Comparison of ENCODE assay signal across 30 cellular contexts in genomic region chr2:171483793-171484192, GRCh38.
"Had no signal": no experiment of that assay in that cellular context is flagged by ENCODE, and none has a peak within 500 bp of the region (broad histone marks: within the 10 kb centered on the region; RNA-seq: fewer than 3 reads in every experiment).

No MANE protein-coding gene starts in this region.

- H2AFZ ChIP-seq: neural progenitor cell, parathyroid adenoma had no signal

- H3K27ac ChIP-seq: colonic mucosa, epithelial cell of prostate, gastrocnemius medialis, neural progenitor cell, parathyroid adenoma, testis, tibial artery had no signal

- H3K4me1 Mint-ChIP-seq: neural progenitor cell; stimulated activated memory B cell treated with anti-CD40 and anti-IgM and Interleukin-4, amounts not matched to agents 10 μg/mL and 1 μg/mL and 100 μg/mL, for 72 hours had no signal

- H3K27me3 Mint-ChIP-seq: dendritic cell treated with granulocyte-macrophage colony-stimulating factor and Interleukin-4, amounts not matched to agents 40 ng/mL and 50 ng/mL, for 4 days; memory B cell; naive thymus-derived CD4-positive, alpha-beta T cell; progenitor cell of endocrine pancreas; stimulated activated memory B cell treated with anti-CD40 and anti-IgM and Interleukin-4, amounts not matched to agents 10 μg/mL and 1 μg/mL and 100 μg/mL, for 72 hours; type B pancreatic cell had no signal

- H3K4me3 ChIP-seq: colonic mucosa, gastrocnemius medialis, lung, mucosa of descending colon, neural progenitor cell, smooth muscle cell, testis, tibial artery had no signal

- H3K9me3 Mint-ChIP-seq: endodermal cell; nephron; neural progenitor cell; stimulated activated memory B cell treated with anti-CD40 and anti-IgM and Interleukin-4, amounts not matched to agents 10 μg/mL and 1 μg/mL and 100 μg/mL, for 72 hours; type B pancreatic cell had no signal

- H3K27ac Mint-ChIP-seq: dendritic cell treated with granulocyte-macrophage colony-stimulating factor and Interleukin-4, amounts not matched to agents 40 ng/mL and 50 ng/mL, for 4 days; naive thymus-derived CD4-positive, alpha-beta T cell; neural progenitor cell; progenitor cell of endocrine pancreas; stimulated activated memory B cell treated with anti-CD40 and anti-IgM and Interleukin-4, amounts not matched to agents 10 μg/mL and 1 μg/mL and 100 μg/mL, for 72 hours; type B pancreatic cell had no signal

- DNase-seq: colonic mucosa; effector CD8-positive, alpha-beta T cell; endodermal cell; foreskin fibroblast; gastrocnemius medialis; head of caudate nucleus; kidney; mucosa of descending colon; naive thymus-derived CD4-positive, alpha-beta T cell; stimulated activated CD4-positive, alpha-beta T cell treated with anti-CD3 and anti-CD28 coated beads, Interleukin-2, amount 100 ng/mL, for 24 hours; stimulated activated CD4-positive, alpha-beta T cell treated with anti-CD3 and anti-CD28 coated beads, Interleukin-4, amount 100 ng/mL, for 24 hours; stimulated activated naive CD8-positive, alpha-beta T cell treated with anti-CD3 and anti-CD28 coated beads, Interleukin-15, Interleukin-2, amounts not matched to agents 100 U/mL and 50 U/mL, for 24 hours; substantia nigra; testis; tibial artery had no signal

- H3K9me3 ChIP-seq: colonic mucosa, mucosa of descending colon, testis, tibial artery had no signal

- H3K4me3 Mint-ChIP-seq: dendritic cell treated with granulocyte-macrophage colony-stimulating factor and Interleukin-4, amounts not matched to agents 40 ng/mL and 50 ng/mL, for 4 days; endodermal cell; memory B cell; mesothelial cell of epicardium; naive thymus-derived CD4-positive, alpha-beta T cell; nephron; neural progenitor cell; stimulated activated memory B cell treated with anti-CD40 and anti-IgM and Interleukin-4, amounts not matched to agents 10 μg/mL and 1 μg/mL and 100 μg/mL, for 72 hours; type B pancreatic cell had no signal

- FAIRE-seq: kidney had no signal

- ATAC-seq: esophagus mucosa; gastrocnemius medialis; left lobe of liver; mucosa of descending colon; naive thymus-derived CD4-positive, alpha-beta T cell; sciatic nerve; stimulated activated memory B cell treated with anti-CD40 and anti-IgM and Interleukin-4, amounts not matched to agents 10 μg/mL and 1 μg/mL and 100 μg/mL, for 72 hours; stimulated activated naive CD8-positive, alpha-beta T cell treated with anti-CD3 and anti-CD28 coated beads, Interleukin-15, Interleukin-2, amounts not matched to agents 100 U/mL and 50 U/mL, for 24 hours had no signal

- H3K9ac ChIP-seq: neural progenitor cell, parathyroid adenoma had no signal

- H3K79me2 ChIP-seq: parathyroid adenoma had no signal

- H3K36me3 ChIP-seq: colonic mucosa, neural progenitor cell had no signal

- H3K27me3 ChIP-seq: colonic mucosa, gastrocnemius medialis, neural progenitor cell, testis, tibial artery had no signal

- H3K4me1 ChIP-seq: colonic mucosa, gastrocnemius medialis, parathyroid adenoma, testis, tibial artery had no signal

- H3K4me2 ChIP-seq: neural progenitor cell, smooth muscle cell had no signal
